ENCODE assay signal across 10 cellular contexts in the genomic region with DNA sequence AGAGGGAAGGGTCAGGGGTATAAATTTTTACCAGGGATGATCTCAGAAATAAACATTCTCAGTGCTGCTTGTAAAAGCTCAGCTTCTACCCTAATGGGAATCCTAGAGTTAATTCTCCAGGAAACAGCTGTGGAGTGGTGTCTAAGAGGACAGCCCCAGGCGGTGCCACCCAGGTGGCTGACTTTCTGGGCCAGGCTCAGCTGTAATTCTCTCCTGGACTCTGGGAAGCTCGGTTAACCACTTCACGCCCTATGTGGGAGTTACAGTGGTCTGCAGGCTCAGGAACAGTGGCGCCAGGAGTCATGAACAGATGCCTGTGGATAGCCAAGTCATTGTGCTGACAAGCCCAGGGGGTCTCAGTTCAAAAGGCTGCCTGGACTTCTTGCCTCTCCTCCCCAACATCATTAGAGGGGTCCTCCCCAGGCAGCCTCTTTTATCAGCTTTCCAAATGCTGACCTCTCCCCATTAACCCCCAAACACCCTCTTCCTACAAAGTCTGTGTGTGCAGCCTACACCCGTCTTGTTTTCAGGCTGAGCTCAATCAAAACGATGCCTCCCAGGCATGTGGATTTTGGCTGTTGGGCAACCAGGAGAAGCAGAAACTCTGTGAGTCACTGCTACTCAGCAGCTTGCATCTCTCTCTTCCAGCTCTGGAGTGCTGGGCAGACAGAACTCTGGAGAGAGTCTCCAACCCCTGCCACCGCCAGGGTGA. TPM values are rescaled to one million over a fixed set of nuclear protein-coding genes. Genes with fewer than 3 reads are reported as not detected.
A peak's percentile ranks its signal among the peaks of the same experiment; 100 is the strongest.
DNase-seq lines count a peak whose midpoint lies in the region; FAIRE-seq and TF ChIP-seq lines count a peak whose summit lies in the region.
"Had no signal": no experiment of that assay in that cellular context is flagged by ENCODE, and none has a peak within 500 bp of the region (broad histone marks: within the 10 kb centered on the region; RNA-seq: fewer than 3 reads in every experiment).

No MANE protein-coding gene starts in this region.

- H3K79me2 ChIP-seq in ACC112 (ENCODE audit: control insufficient read depth, insufficient read depth, low read length, unreplicated experiment), result no peaks in the 10 kb centered on the region

- peak; percentile 85 for FAIRE-seq in RCC 7860 (lab: Jason Lieb, UNC)

- POLR2A ChIA-PET in HEK293 (lab: Yijun Ruan, JAX), result interaction anchor here (1.1 to 2.4 kb wide), 3 partner anchors 10 to 43 kb away, joined by 3 to 5 read pairs (median 4); partner anchors contain the start of gene TAF1A

- CTCF ChIA-PET in HEK293 (lab: Yijun Ruan, JAX), result interaction anchor here (0.5 to 1.1 kb wide), 2 partner anchors 17 to 1203 kb away, joined by 3 to 5 read pairs; no protein-coding TSS in a partner anchor

- no peaks in the 10 kb centered on the region for H3K9me3 Mint-ChIP-seq in activated CD4-positive, alpha-beta T cell treated with anti-CD3 and anti-CD28 coated beads, Interleukin-2, amount 10 ng/mL, durations not matched to agents 24 days and 14 days

- no peak overlapping the region for H3K4me3 Mint-ChIP-seq in activated CD4-positive, alpha-beta T cell treated with anti-CD3 and anti-CD28 coated beads, Interleukin-2, amount 10 ng/mL, durations not matched to agents 24 days and 14 days
- H3K4me3 Mint-ChIP-seq: activated CD4-positive, alpha-beta T cell treated with anti-CD3 and anti-CD28 coated beads for 36 hours had no signal

- H3K36me3 Mint-ChIP-seq in activated CD4-positive, alpha-beta T cell treated with anti-CD3 and anti-CD28 coated beads, Interleukin-2, amount 10 ng/mL, durations not matched to agents 24 days and 14 days (ENCODE audit: low read depth), result no peaks in the 10 kb centered on the region

- H2AFZ ChIP-seq in ACC112 (ENCODE audit: low read length, unreplicated experiment), result peak overlapping the region; percentile 71

- no peaks in the 10 kb centered on the region for H3K9me3 ChIP-seq in HEK293 (ENCODE audit: control insufficient read depth, insufficient read depth, low read depth, low read length)

- H3K27ac ChIP-seq in ACC112 (ENCODE audit: low read depth, low read length), result peak overlapping the region; percentile 42
- H3K27ac ChIP-seq in HEK293 (ENCODE audit: extremely low read depth, low read depth, low read length), result no peak overlapping the region

- H3K36me3 ChIP-seq in ACC112 (ENCODE audit: insufficient read depth, low read length), result no peaks in the 10 kb centered on the region
- no peaks in the 10 kb centered on the region for H3K36me3 ChIP-seq in HEK293 (ENCODE audit: control insufficient read depth in 2 of 2, insufficient read depth in 1 of 2, low read length in 2 of 2)

- TF ChIP-seq CTCF in HEK293 (tag by site-specific recombination; IDR thresholded peaks at IDR 0.05) (no peak), foreskin fibroblast (IDR thresholded peaks at IDR 0.05; ENCODE audit: low read depth, low read length) (no peak), GM10266 (IDR thresholded peaks at IDR 0.05; ENCODE audit: control insufficient read depth, insufficient read depth, low read depth, missing control alignments) (no peak)

- H3K27ac Mint-ChIP-seq in activated CD4-positive, alpha-beta T cell treated with anti-CD3 and anti-CD28 coated beads, Interleukin-2, amount 10 ng/mL, durations not matched to agents 24 days and 14 days, result no peak overlapping the region
- H3K27ac Mint-ChIP-seq: activated CD4-positive, alpha-beta T cell treated with anti-CD3 and anti-CD28 coated beads for 36 hours had no signal

- H3K4me1 ChIP-seq in ACC112 (ENCODE audit: control insufficient read depth, insufficient read depth, low read length, unreplicated experiment) (peaks cover 16% of the 10 kb centered on the region), HEK293 (ENCODE audit: control insufficient read depth, insufficient read depth, low read length) (peaks cover 4% of the 10 kb centered on the region; the same call in 1 of the 2 replicates)

- peaks cover 8% of the 10 kb centered on the region for H3K27me3 Mint-ChIP-seq in activated CD4-positive, alpha-beta T cell treated with anti-CD3 and anti-CD28 coated beads, Interleukin-2, amount 10 ng/mL, durations not matched to agents 24 days and 14 days

- intact Hi-C loops in activated CD4-positive, alpha-beta T cell treated with anti-CD3 and anti-CD28 coated beads, Interleukin-2, amount 10 ng/mL, durations not matched to agents 24 days and 14 days (cut with micrococcal nuclease), result no loop called here

- H3K4me3 ChIP-seq in ACC112 (ENCODE audit: low read depth, low read length) (0 out of 2 replicates have a peak overlapping the region, but pooled peaks have one; percentile 17), HEK293 (ENCODE audit: low read depth, low read length) (no peak overlapping the region), foreskin fibroblast (ENCODE audit: low read depth in 1 of 2, low read length in 2 of 2) (peak overlapping the region in 1 of 2 donors; percentile 33)

- no peaks in the 10 kb centered on the region for H3K4me1 Mint-ChIP-seq in activated CD4-positive, alpha-beta T cell treated with anti-CD3 and anti-CD28 coated beads, Interleukin-2, amount 10 ng/mL, durations not matched to agents 24 days and 14 days
- H3K4me1 Mint-ChIP-seq: activated CD4-positive, alpha-beta T cell treated with anti-CD3 and anti-CD28 coated beads for 36 hours had no signal

- DNase-seq in RCC 7860 (ENCODE audit: low spot score) (peak; percentile 93), foreskin fibroblast (peak; percentile 84 to 95), NCI-H2029 treated with DMSO at 0.1 percent for 48 hours (lab: John Stamatoyannopoulos, UW) (no peak), GM10266 (ENCODE audit: extremely low spot score) (no peak)
- no peak for DNase-seq in activated CD4-positive, alpha-beta T cell treated with anti-CD3 and anti-CD28 coated beads, Interleukin-2, amount 10 ng/mL, durations not matched to agents 24 days and 14 days
- no peak for DNase-seq in stimulated activated naive CD4-positive, alpha-beta T cell (lab: John Stamatoyannopoulos, UW)
- DNase-seq: activated CD4-positive, alpha-beta T cell treated with anti-CD3 and anti-CD28 coated beads for 36 hours; glutamatergic neuron had no signal

- no peaks in the 10 kb centered on the region for H3K27me3 ChIP-seq in ACC112 (ENCODE audit: insufficient read depth, low read length)

TF ChIP-seq in HEK293, 187 proteins besides CTCF, POLR2A, EP300 and RAD21 (continues in another document):
- TF ChIP-seq ZNF544 (tag by site-specific recombination; IDR thresholded peaks at IDR 0.05) (no peak), ZNF416 (tag by site-specific recombination; IDR thresholded peaks at IDR 0.05) (no peak), ZNF488 (tag by site-specific recombination; IDR thresholded peaks at IDR 0.05) (no peak), ZNF223 (tag by site-specific recombination; IDR thresholded peaks at IDR 0.05) (no peak), ZNF776 (tag by site-specific recombination; IDR thresholded peaks at IDR 0.05; ENCODE audit: borderline replicate concordance) (no peak), ZNF202 (tag by site-specific recombination; IDR thresholded peaks at IDR 0.05; ENCODE audit: borderline replicate concordance) (no peak), ZNF76 (tag by site-specific recombination; IDR thresholded peaks at IDR 0.05; ENCODE audit: borderline replicate concordance, low read depth) (no peak), OSR2 (tag by site-specific recombination; IDR thresholded peaks at IDR 0.05) (peak; percentile 33; the same call in 1 of the 2 replicates), ZNF707 (tag by site-specific recombination; IDR thresholded peaks at IDR 0.05) (no peak), ZNF473 (tag by site-specific recombination; IDR thresholded peaks at IDR 0.05) (no peak), ZBTB8A (tag by site-specific recombination; IDR thresholded peaks at IDR 0.05) (peak; percentile 12; the same call in 1 of the 2 replicates), SP7 (tag by site-specific recombination; IDR thresholded peaks at IDR 0.05) (0 out of 2 replicates have a peak, but pooled peaks have one; percentile 17)
- TF ChIP-seq, protein P1, sequence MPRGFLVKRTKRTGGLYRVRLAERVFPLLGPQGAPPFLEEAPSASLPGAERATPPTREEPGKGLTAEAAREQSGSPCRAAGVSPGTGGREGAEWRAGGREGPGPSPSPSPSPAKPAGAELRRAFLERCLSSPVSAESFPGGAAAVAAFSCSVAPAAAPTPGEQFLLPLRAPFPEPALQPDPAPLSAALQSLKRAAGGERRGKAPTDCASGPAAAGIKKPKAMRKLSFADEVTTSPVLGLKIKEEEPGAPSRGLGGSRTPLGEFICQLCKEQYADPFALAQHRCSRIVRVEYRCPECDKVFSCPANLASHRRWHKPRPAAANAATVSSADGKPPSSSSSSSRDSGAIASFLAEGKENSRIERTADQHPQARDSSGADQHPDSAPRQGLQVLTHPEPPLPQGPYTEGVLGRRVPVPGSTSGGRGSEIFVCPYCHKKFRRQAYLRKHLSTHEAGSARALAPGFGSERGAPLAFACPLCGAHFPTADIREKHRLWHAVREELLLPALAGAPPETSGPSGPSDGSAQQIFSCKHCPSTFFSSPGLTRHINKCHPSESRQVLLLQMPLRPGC (tag by site-specific recombination; IDR thresholded peaks at IDR 0.05), result no peak
- TF ChIP-seq, protein P2, sequence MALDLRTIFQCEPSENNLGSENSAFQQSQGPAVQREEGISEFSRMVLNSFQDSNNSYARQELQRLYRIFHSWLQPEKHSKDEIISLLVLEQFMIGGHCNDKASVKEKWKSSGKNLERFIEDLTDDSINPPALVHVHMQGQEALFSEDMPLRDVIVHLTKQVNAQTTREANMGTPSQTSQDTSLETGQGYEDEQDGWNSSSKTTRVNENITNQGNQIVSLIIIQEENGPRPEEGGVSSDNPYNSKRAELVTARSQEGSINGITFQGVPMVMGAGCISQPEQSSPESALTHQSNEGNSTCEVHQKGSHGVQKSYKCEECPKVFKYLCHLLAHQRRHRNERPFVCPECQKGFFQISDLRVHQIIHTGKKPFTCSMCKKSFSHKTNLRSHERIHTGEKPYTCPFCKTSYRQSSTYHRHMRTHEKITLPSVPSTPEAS (tag by site-specific recombination; IDR thresholded peaks at IDR 0.05), result no peak

RNA-seq across cellular contexts. Expression of gene HHIPL2, which starts 1.2 kb away (rescaled TPM):
- total RNA-seq in activated CD4-positive, alpha-beta T cell treated with anti-CD3 and anti-CD28 coated beads, Interleukin-2, amount 10 ng/mL, durations not matched to agents 24 days and 14 days, result 0.19 and 0.82 TPM in 2 replicates

RNA-seq across cellular contexts. Expression of gene TAF1A, which starts 43.0 kb away (rescaled TPM):
- total RNA-seq in activated CD4-positive, alpha-beta T cell treated with anti-CD3 and anti-CD28 coated beads, Interleukin-2, amount 10 ng/mL, durations not matched to agents 24 days and 14 days, result 23.1 and 24.4 TPM in 2 replicates

Comparison
In these comparisons a context has a peak if more than half of its experiments do, and no peak if none do; other contexts are left out.
1. DNase-seq: peak in RCC 7860 (single experiment) and foreskin fibroblast (2 of 2); none in activated CD4-positive, alpha-beta T cell treated with anti-CD3 and anti-CD28 coated beads, Interleukin-2, amount 10 ng/mL, durations not matched to agents 24 days and 14 days (single experiment), NCI-H2029 treated with DMSO at 0.1 percent for 48 hours (single experiment), GM10266 (single experiment) and stimulated activated naive CD4-positive, alpha-beta T cell (0 of 6).